In the genomic region with DNA sequence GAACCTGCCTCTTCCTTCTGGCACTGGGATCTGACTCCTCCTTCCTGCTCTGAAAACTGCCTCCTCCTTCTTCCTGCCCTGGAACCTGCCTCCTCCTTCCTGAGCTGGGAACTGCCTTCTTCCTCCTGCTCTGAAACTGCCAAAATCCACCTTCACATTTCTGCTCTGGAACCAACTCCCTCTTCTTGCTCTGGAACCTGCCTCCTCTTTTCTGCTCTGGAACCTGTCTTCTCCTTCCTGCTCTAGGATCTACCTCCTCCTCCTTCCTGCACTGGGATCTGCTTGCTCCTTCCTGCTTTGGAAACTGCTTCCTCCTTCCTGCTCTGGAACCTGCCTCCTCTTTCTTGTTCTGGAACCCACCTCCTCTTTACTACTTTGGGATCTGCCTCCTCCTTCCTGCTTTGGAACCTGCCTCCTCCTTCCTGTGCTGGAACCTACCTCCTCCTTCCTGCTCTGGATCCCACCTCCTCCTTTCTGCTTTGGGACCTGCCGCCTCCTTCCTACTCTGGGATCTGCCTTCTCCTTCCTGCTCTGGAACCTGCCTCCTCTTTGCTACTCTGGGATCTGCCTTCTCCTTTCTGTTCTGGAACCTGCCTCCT, we compare ENCODE assay signal across 15 cellular contexts.
DNase-seq lines count a peak whose midpoint lies in the region; ATAC-seq and TF ChIP-seq lines count a peak whose summit lies in the region.
"Had no signal": no experiment of that assay in that cellular context is flagged by ENCODE, and none has a peak within 500 bp of the region (broad histone marks: within the 10 kb centered on the region; RNA-seq: fewer than 3 reads in every experiment).

No MANE protein-coding gene starts in this region.

- H3K9ac ChIP-seq in HCT116 (ENCODE audit: low read length), result no peak overlapping the region

- no peak overlapping the region for H3K4me3 ChIP-seq in left ventricle myocardium inferior
- H3K4me3 ChIP-seq in HCT116 (replicated peaks in 1 of 2; ENCODE audit: low read depth in 1 of 2, low read length in 2 of 2), result no peak overlapping the region

- H3K27ac Mint-ChIP-seq in endothelial cell (ENCODE audit: unreplicated experiment) (peak overlapping the region; percentile 73), nephron progenitor cell (peak overlapping the region; percentile 84)
- H3K27ac Mint-ChIP-seq in activated CD8-positive, alpha-beta T cell treated with anti-CD3 and anti-CD28 coated beads, Interleukin-2, amount 10 ng/mL, durations not matched to agents 7 days and 5 days, result no peak overlapping the region
- H3K27ac Mint-ChIP-seq: B cell had no signal

- H3K4me1 Mint-ChIP-seq in endothelial cell (ENCODE audit: unreplicated experiment) (peaks cover 21% of the 10 kb centered on the region), nephron progenitor cell (peaks cover 3% of the 10 kb centered on the region)
- peaks cover 5% of the 10 kb centered on the region for H3K4me1 Mint-ChIP-seq in activated CD8-positive, alpha-beta T cell treated with anti-CD3 and anti-CD28 coated beads, Interleukin-2, amount 10 ng/mL, durations not matched to agents 7 days and 5 days (ENCODE audit: low read depth)
- H3K4me1 Mint-ChIP-seq: B cell had no signal

- no peaks in the 10 kb centered on the region for H4K20me1 ChIP-seq in HCT116 (ENCODE audit: insufficient read depth)

- intact Hi-C loops in left ventricle myocardium inferior (cut with micrococcal nuclease), result loop anchor here (5.0 kb wide), 1 partner anchor 101 kb away; no protein-coding TSS in a partner anchor
- intact Hi-C loops in Right ventricle myocardium superior (cut with DNase I), result no loop called here
- intact Hi-C loops in HCT116 (cut with micrococcal nuclease), result no loop called here

- RAD21 ChIA-PET in HCT116 (lab: Charles Lee; ENCODE audit: low non-redundant PET in 1 of 2, low total read pairs in 2 of 2, uncharacterized antibody in 2 of 2, unreplicated experiment in 2 of 2), result no interaction called here

- no TSS peak for BruUV-seq in HCT116 (replicated peaks; lab: Mats Ljungman, UMichigan)

- TF ChIP-seq CTCF in left ventricle myocardium inferior (IDR thresholded peaks at IDR 0.05; ENCODE audit: borderline replicate concordance) (no peak), HCT116 (IDR thresholded peaks at IDR 0.05 in 2 of 3, conservative IDR thresholded peaks at IDR 0.05 in 1 of 3; ENCODE audit: borderline replicate concordance in 1 of 3, insufficient read depth in 1 of 3, low read depth in 2 of 3, low read length in 2 of 3) (no peak), endothelial cell (IDR thresholded peaks at IDR 0.05; ENCODE audit: unreplicated experiment) (no peak), nephron progenitor cell (IDR thresholded peaks at IDR 0.05) (no peak)

- H3K27me3 ChIP-seq in left ventricle myocardium inferior (ENCODE audit: low read depth) (no peaks in the 10 kb centered on the region), HCT116 (ENCODE audit: insufficient read depth, low read length) (no peaks in the 10 kb centered on the region)

- H3K79me2 ChIP-seq in HCT116 (ENCODE audit: insufficient read depth, low read length), result no peaks in the 10 kb centered on the region

- H3K4me3 Mint-ChIP-seq in endothelial cell (ENCODE audit: unreplicated experiment) (peak overlapping the region; percentile 83), nephron progenitor cell (no peak overlapping the region)
- no peak overlapping the region for H3K4me3 Mint-ChIP-seq in activated CD8-positive, alpha-beta T cell treated with anti-CD3 and anti-CD28 coated beads, Interleukin-2, amount 10 ng/mL, durations not matched to agents 7 days and 5 days
- H3K4me3 Mint-ChIP-seq: B cell; CD4-positive, alpha-beta memory T cell had no signal

- H2AFZ ChIP-seq in HCT116 (ENCODE audit: low read depth, low read length, poor library complexity, severe bottlenecking), result no peak overlapping the region

- peaks cover 17% of the 10 kb centered on the region for H3K4me1 ChIP-seq in left ventricle myocardium inferior
- H3K4me1 ChIP-seq in HCT116 (ENCODE audit: control insufficient read depth in 1 of 2, insufficient read depth in 2 of 2, low read length in 2 of 2), result no peaks in the 10 kb centered on the region

- no peak for TF ChIP-seq POLR2A in HCT116 (IDR thresholded peaks at IDR 0.05; ENCODE audit: borderline replicate concordance, extremely low read depth, insufficient read depth, insufficient read length)

- H3K9me2 ChIP-seq in HCT116 (ENCODE audit: insufficient read depth), result no peaks in the 10 kb centered on the region

- H3K9me3 Mint-ChIP-seq in endothelial cell (ENCODE audit: unreplicated experiment), result peaks cover 17% of the 10 kb centered on the region
- peaks cover 41% of the 10 kb centered on the region for H3K9me3 Mint-ChIP-seq in nephron progenitor cell
- H3K9me3 Mint-ChIP-seq in activated CD8-positive, alpha-beta T cell treated with anti-CD3 and anti-CD28 coated beads, Interleukin-2, amount 10 ng/mL, durations not matched to agents 7 days and 5 days (ENCODE audit: insufficient read depth), result no peaks in the 10 kb centered on the region
- H3K9me3 Mint-ChIP-seq: CD4-positive, alpha-beta memory T cell had no signal

- CTCF ChIA-PET in HCT116 (lab: Charles Lee), result no interaction called here
- CTCF ChIA-PET in activated CD8-positive, alpha-beta T cell treated with anti-CD3 and anti-CD28 coated beads, Interleukin-2, amount 10 ng/mL, durations not matched to agents 7 days and 5 days (lab: Charles Lee), result no interaction called here

- no peak for TF ChIP-seq RAD21 in HCT116 (IDR thresholded peaks at IDR 0.05; ENCODE audit: low read depth)

- H3K9me3 ChIP-seq in left ventricle myocardium inferior (replicated peaks) (peaks cover 9% of the 10 kb centered on the region), HCT116 (ENCODE audit: control insufficient read depth in 1 of 2, insufficient read depth in 1 of 2, low read depth in 1 of 2, low read length in 2 of 2) (no peaks in the 10 kb centered on the region)

- H3K36me3 Mint-ChIP-seq in endothelial cell (ENCODE audit: low read depth, unreplicated experiment) (peaks cover 39% of the 10 kb centered on the region), nephron progenitor cell (ENCODE audit: low read depth) (peaks cover 93% of the 10 kb centered on the region)
- no peaks in the 10 kb centered on the region for H3K36me3 Mint-ChIP-seq in activated CD8-positive, alpha-beta T cell treated with anti-CD3 and anti-CD28 coated beads, Interleukin-2, amount 10 ng/mL, durations not matched to agents 7 days and 5 days (ENCODE audit: low read depth)
- H3K36me3 Mint-ChIP-seq: CD4-positive, alpha-beta memory T cell had no signal

- ATAC-seq in Right ventricle myocardium superior (ENCODE audit: poor library complexity), result no peak
- peak; percentile 38; the same call in 1 of the 2 replicates for ATAC-seq in HCT116
- ATAC-seq in GM21786 (IDR thresholded peaks at IDR 0.05; ENCODE audit: unreplicated experiment), result no peak
- ATAC-seq in activated CD8-positive, alpha-beta T cell treated with anti-CD3 and anti-CD28 coated beads, Interleukin-2, amount 10 ng/mL, durations not matched to agents 7 days and 5 days, result no peak
- no peak for ATAC-seq in GM18868 (IDR thresholded peaks at IDR 0.05; ENCODE audit: unreplicated experiment)

- POLR2A ChIA-PET in HCT116 (lab: Charles Lee), result no interaction called here
- POLR2A ChIA-PET in activated CD8-positive, alpha-beta T cell treated with anti-CD3 and anti-CD28 coated beads, Interleukin-2, amount 10 ng/mL, durations not matched to agents 7 days and 5 days (lab: Charles Lee), result no interaction called here

- no peak for DNase-seq in left ventricle myocardium inferior
- DNase-seq in Right ventricle myocardium superior, result no peak
- no peak for DNase-seq in HCT116 (ENCODE audit: low read depth, low spot score)
- DNase-seq in endothelial cell (ENCODE audit: low spot score), result no peak
- DNase-seq in nephron progenitor cell, result no peak
- DNase-seq in activated CD8-positive, alpha-beta T cell treated with anti-CD3 and anti-CD28 coated beads, Interleukin-2, amount 10 ng/mL, durations not matched to agents 7 days and 5 days, result no peak
- DNase-seq: CD4-positive, alpha-beta memory T cell; DMS79; EL; GOT3; HCEC 1CT had no signal

- no peak overlapping the region for H3K4me2 ChIP-seq in HCT116 (ENCODE audit: low read length)

- H3K36me3 ChIP-seq in left ventricle myocardium inferior (no peaks in the 10 kb centered on the region), HCT116 (ENCODE audit: control insufficient read depth in 1 of 2, insufficient read depth in 2 of 2, low read length in 2 of 2) (no peaks in the 10 kb centered on the region)

- H3K27ac ChIP-seq in left ventricle myocardium inferior (replicated peaks) (peak overlapping the region; percentile 54), HCT116 (ENCODE audit: low read depth, low read length) (no peak overlapping the region)
- H3K27ac ChIP-seq: C4-2B had no signal

- H3K27me3 Mint-ChIP-seq in endothelial cell (ENCODE audit: unreplicated experiment), result peaks cover 6% of the 10 kb centered on the region
- peaks cover 6% of the 10 kb centered on the region for H3K27me3 Mint-ChIP-seq in nephron progenitor cell (ENCODE audit: low read depth, poor library complexity)
- no peaks in the 10 kb centered on the region for H3K27me3 Mint-ChIP-seq in activated CD8-positive, alpha-beta T cell treated with anti-CD3 and anti-CD28 coated beads, Interleukin-2, amount 10 ng/mL, durations not matched to agents 7 days and 5 days (ENCODE audit: low read depth)
- H3K27me3 Mint-ChIP-seq: B cell; CD4-positive, alpha-beta memory T cell had no signal

TF ChIP-seq in HCT116, 20 proteins besides CTCF, POLR2A, EP300 and RAD21 (continues in another document):
- TF ChIP-seq ELF1 (IDR thresholded peaks at IDR 0.05; ENCODE audit: borderline replicate concordance, low read depth) (no peak), CBX3 (IDR thresholded peaks at IDR 0.05; ENCODE audit: low read depth) (no peak), YY1 (IDR thresholded peaks at IDR 0.05; ENCODE audit: extremely low read depth, insufficient replicate concordance, low read depth, low read length) (no peak), SP1 (IDR thresholded peaks at IDR 0.05; ENCODE audit: low read depth) (no peak), SIN3A (IDR thresholded peaks at IDR 0.05; ENCODE audit: low read depth) (no peak), ZFX (IDR thresholded peaks at IDR 0.05) (no peak)
- TF ChIP-seq, protein P1, sequence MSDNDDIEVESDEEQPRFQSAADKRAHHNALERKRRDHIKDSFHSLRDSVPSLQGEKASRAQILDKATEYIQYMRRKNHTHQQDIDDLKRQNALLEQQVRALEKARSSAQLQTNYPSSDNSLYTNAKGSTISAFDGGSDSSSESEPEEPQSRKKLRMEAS (IDR thresholded peaks at IDR 0.05), result no peak
- TF ChIP-seq, protein P2, sequence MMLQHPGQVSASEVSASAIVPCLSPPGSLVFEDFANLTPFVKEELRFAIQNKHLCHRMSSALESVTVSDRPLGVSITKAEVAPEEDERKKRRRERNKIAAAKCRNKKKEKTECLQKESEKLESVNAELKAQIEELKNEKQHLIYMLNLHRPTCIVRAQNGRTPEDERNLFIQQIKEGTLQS (IDR thresholded peaks at IDR 0.05), result no peak
